ENCODE assay signal across 1 cellular context in the genomic region with DNA sequence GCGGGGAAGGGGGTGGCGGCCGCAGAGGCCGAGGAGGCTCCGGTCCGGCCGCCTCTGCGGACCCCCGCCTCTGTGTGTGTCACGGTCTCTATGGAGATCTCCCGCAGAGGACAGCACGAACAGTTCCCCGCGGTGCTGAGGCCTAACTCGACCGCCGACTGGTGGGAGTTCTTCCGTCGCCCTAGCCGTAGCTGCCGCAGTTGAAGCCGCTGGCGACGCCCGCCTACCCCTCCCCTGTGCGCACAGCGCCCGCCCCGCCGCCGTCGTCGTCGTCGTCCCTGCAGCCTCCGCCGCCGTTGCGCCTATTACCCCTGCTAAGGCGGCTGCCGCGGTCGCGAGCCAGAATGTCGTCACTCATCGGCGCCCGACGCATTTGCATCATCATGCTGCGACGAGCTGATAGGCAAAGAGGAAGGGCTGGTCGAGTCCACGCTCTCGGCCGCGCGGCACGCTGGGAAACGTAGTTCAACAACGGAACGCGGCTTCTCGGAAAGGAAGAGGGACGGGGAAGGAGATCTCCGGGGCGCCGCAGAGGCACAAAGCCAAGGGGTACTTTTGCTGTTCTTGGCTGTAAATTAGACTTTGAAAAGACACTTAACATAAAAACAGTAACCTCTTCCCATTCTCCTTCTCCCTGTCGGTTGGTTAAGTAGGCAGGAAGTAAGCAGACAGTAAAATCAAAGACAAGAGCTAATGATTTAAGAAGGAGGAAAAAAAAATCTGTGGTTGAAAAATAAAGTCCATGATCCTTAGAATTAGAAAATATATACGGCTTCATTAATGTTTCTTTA.
TF ChIP-seq lines count a peak whose summit lies in the region.

A gene (minus strand): TSS at position 346 of the 791 bp plus-strand sequence. CDS start 538 bp downstream, outside the sequence.

TF ChIP-seq in GM12878, 131 proteins besides CTCF, POLR2A, EP300 and RAD21 (continued from another document and continues in another):
- TF ChIP-seq, protein P1, sequence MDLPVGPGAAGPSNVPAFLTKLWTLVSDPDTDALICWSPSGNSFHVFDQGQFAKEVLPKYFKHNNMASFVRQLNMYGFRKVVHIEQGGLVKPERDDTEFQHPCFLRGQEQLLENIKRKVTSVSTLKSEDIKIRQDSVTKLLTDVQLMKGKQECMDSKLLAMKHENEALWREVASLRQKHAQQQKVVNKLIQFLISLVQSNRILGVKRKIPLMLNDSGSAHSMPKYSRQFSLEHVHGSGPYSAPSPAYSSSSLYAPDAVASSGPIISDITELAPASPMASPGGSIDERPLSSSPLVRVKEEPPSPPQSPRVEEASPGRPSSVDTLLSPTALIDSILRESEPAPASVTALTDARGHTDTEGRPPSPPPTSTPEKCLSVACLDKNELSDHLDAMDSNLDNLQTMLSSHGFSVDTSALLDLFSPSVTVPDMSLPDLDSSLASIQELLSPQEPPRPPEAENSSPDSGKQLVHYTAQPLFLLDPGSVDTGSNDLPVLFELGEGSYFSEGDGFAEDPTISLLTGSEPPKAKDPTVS (IDR thresholded peaks at IDR 0.05; ENCODE audit: low read depth, low read length): peak; percentile 40; the same call in 1 of the 2 replicates
- peak; percentile 72 to 89; a peak in 3 of 4 replicates for TF ChIP-seq BHLHE40 (IDR thresholded peaks at IDR 0.05; ENCODE audit: borderline replicate concordance in 1 of 2, low read depth in 2 of 2, low read length in 1 of 2)
- TF ChIP-seq IKZF2 (IDR thresholded peaks at IDR 0.05): no peak
- TF ChIP-seq, protein P2, sequence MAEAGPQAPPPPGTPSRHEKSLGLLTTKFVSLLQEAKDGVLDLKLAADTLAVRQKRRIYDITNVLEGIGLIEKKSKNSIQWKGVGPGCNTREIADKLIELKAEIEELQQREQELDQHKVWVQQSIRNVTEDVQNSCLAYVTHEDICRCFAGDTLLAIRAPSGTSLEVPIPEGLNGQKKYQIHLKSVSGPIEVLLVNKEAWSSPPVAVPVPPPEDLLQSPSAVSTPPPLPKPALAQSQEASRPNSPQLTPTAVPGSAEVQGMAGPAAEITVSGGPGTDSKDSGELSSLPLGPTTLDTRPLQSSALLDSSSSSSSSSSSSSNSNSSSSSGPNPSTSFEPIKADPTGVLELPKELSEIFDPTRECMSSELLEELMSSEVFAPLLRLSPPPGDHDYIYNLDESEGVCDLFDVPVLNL (IDR thresholded peaks at IDR 0.05; ENCODE audit: low read depth, low read length): 0 out of 2 replicates have a peak, but pooled peaks have one; percentile 57
- TF ChIP-seq CEBPB (IDR thresholded peaks at IDR 0.05; ENCODE audit: borderline replicate concordance in 1 of 2, low read depth in 2 of 2, low read length in 2 of 2): 0 out of 4 replicates have a peak, but pooled peaks of 1 of the 2 experiments have one; percentile 13
- TF ChIP-seq ATF7 (IDR thresholded peaks at IDR 0.05; ENCODE audit: low read depth): peak; percentile 85
- TF ChIP-seq, protein P3, sequence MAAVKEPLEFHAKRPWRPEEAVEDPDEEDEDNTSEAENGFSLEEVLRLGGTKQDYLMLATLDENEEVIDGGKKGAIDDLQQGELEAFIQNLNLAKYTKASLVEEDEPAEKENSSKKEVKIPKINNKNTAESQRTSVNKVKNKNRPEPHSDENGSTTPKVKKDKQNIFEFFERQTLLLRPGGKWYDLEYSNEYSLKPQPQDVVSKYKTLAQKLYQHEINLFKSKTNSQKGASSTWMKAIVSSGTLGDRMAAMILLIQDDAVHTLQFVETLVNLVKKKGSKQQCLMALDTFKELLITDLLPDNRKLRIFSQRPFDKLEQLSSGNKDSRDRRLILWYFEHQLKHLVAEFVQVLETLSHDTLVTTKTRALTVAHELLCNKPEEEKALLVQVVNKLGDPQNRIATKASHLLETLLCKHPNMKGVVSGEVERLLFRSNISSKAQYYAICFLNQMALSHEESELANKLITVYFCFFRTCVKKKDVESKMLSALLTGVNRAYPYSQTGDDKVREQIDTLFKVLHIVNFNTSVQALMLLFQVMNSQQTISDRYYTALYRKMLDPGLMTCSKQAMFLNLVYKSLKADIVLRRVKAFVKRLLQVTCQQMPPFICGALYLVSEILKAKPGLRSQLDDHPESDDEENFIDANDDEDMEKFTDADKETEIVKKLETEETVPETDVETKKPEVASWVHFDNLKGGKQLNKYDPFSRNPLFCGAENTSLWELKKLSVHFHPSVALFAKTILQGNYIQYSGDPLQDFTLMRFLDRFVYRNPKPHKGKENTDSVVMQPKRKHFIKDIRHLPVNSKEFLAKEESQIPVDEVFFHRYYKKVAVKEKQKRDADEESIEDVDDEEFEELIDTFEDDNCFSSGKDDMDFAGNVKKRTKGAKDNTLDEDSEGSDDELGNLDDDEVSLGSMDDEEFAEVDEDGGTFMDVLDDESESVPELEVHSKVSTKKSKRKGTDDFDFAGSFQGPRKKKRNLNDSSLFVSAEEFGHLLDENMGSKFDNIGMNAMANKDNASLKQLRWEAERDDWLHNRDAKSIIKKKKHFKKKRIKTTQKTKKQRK (IDR thresholded peaks at IDR 0.05; ENCODE audit: low read depth, low read length): no peak
- TF ChIP-seq, protein P4, sequence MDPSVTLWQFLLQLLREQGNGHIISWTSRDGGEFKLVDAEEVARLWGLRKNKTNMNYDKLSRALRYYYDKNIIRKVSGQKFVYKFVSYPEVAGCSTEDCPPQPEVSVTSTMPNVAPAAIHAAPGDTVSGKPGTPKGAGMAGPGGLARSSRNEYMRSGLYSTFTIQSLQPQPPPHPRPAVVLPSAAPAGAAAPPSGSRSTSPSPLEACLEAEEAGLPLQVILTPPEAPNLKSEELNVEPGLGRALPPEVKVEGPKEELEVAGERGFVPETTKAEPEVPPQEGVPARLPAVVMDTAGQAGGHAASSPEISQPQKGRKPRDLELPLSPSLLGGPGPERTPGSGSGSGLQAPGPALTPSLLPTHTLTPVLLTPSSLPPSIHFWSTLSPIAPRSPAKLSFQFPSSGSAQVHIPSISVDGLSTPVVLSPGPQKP (IDR thresholded peaks at IDR 0.05; ENCODE audit: low read depth, low read length): peak; percentile 79
- TF ChIP-seq KAT2A (conservative IDR thresholded peaks at IDR 0.05; ENCODE audit: control insufficient read depth, low read depth, low read length): no peak
- TF ChIP-seq GABPA (IDR thresholded peaks at IDR 0.05; ENCODE audit: low read depth): peak; percentile 98
- TF ChIP-seq, protein P5, sequence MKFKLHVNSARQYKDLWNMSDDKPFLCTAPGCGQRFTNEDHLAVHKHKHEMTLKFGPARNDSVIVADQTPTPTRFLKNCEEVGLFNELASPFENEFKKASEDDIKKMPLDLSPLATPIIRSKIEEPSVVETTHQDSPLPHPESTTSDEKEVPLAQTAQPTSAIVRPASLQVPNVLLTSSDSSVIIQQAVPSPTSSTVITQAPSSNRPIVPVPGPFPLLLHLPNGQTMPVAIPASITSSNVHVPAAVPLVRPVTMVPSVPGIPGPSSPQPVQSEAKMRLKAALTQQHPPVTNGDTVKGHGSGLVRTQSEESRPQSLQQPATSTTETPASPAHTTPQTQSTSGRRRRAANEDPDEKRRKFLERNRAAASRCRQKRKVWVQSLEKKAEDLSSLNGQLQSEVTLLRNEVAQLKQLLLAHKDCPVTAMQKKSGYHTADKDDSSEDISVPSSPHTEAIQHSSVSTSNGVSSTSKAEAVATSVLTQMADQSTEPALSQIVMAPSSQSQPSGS (IDR thresholded peaks at IDR 0.05; ENCODE audit: low read length): no peak
- 0 out of 2 replicates have a peak, but pooled peaks have one; percentile 74 for TF ChIP-seq CHD1 (IDR thresholded peaks at IDR 0.05; ENCODE audit: low read depth, low read length)
- TF ChIP-seq ZNF207 (IDR thresholded peaks at IDR 0.05; ENCODE audit: borderline replicate concordance): peak; percentile 98; the same call in 1 of the 2 replicates
- TF ChIP-seq SMAD5 (IDR thresholded peaks at IDR 0.05; ENCODE audit: low read depth): peak; percentile 90
- TF ChIP-seq PML (IDR thresholded peaks at IDR 0.05; ENCODE audit: low read length): peak; percentile 81
- peak; percentile 96; the same call in 1 of the 2 replicates for TF ChIP-seq STAT1 (conservative IDR thresholded peaks at IDR 0.05)
- TF ChIP-seq SREBF1 (IDR thresholded peaks at IDR 0.05; ENCODE audit: low read length): peak; percentile 89
- TF ChIP-seq ZNF274 (IDR thresholded peaks at IDR 0.05; ENCODE audit: insufficient read depth, insufficient read length): no peak
- TF ChIP-seq, protein P6, sequence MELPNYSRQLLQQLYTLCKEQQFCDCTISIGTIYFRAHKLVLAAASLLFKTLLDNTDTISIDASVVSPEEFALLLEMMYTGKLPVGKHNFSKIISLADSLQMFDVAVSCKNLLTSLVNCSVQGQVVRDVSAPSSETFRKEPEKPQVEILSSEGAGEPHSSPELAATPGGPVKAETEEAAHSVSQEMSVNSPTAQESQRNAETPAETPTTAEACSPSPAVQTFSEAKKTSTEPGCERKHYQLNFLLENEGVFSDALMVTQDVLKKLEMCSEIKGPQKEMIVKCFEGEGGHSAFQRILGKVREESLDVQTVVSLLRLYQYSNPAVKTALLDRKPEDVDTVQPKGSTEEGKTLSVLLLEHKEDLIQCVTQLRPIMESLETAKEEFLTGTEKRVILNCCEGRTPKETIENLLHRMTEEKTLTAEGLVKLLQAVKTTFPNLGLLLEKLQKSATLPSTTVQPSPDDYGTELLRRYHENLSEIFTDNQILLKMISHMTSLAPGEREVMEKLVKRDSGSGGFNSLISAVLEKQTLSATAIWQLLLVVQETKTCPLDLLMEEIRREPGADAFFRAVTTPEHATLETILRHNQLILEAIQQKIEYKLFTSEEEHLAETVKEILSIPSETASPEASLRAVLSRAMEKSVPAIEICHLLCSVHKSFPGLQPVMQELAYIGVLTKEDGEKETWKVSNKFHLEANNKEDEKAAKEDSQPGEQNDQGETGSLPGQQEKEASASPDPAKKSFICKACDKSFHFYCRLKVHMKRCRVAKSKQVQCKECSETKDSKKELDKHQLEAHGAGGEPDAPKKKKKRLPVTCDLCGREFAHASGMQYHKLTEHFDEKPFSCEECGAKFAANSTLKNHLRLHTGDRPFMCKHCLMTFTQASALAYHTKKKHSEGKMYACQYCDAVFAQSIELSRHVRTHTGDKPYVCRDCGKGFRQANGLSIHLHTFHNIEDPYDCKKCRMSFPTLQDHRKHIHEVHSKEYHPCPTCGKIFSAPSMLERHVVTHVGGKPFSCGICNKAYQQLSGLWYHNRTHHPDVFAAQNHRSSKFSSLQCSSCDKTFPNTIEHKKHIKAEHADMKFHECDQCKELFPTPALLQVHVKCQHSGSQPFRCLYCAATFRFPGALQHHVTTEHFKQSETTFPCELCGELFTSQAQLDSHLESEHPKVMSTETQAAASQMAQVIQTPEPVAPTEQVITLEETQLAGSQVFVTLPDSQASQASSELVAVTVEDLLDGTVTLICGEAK (IDR thresholded peaks at IDR 0.05; ENCODE audit: borderline replicate concordance): peak; percentile 98
- TF ChIP-seq, protein P7, sequence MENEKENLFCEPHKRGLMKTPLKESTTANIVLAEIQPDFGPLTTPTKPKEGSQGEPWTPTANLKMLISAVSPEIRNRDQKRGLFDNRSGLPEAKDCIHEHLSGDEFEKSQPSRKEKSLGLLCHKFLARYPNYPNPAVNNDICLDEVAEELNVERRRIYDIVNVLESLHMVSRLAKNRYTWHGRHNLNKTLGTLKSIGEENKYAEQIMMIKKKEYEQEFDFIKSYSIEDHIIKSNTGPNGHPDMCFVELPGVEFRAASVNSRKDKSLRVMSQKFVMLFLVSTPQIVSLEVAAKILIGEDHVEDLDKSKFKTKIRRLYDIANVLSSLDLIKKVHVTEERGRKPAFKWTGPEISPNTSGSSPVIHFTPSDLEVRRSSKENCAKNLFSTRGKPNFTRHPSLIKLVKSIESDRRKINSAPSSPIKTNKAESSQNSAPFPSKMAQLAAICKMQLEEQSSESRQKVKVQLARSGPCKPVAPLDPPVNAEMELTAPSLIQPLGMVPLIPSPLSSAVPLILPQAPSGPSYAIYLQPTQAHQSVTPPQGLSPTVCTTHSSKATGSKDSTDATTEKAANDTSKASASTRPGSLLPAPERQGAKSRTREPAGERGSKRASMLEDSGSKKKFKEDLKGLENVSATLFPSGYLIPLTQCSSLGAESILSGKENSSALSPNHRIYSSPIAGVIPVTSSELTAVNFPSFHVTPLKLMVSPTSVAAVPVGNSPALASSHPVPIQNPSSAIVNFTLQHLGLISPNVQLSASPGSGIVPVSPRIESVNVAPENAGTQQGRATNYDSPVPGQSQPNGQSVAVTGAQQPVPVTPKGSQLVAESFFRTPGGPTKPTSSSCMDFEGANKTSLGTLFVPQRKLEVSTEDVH (IDR thresholded peaks at IDR 0.05; ENCODE audit: low read depth, partially characterized antibody): peak; percentile 86
- TF ChIP-seq CBX5 (IDR thresholded peaks at IDR 0.05; ENCODE audit: low read depth): no peak
- TF ChIP-seq CHD2 (IDR thresholded peaks at IDR 0.05; ENCODE audit: borderline replicate concordance, low read depth, low read length): peak; percentile 84
- TF ChIP-seq, protein P8, sequence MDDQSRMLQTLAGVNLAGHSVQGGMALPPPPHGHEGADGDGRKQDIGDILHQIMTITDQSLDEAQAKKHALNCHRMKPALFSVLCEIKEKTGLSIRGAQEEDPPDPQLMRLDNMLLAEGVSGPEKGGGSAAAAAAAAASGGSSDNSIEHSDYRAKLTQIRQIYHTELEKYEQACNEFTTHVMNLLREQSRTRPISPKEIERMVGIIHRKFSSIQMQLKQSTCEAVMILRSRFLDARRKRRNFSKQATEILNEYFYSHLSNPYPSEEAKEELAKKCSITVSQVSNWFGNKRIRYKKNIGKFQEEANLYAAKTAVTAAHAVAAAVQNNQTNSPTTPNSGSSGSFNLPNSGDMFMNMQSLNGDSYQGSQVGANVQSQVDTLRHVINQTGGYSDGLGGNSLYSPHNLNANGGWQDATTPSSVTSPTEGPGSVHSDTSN (IDR thresholded peaks at IDR 0.05; ENCODE audit: insufficient replicate concordance, low read depth, low read length): peak; percentile 17
- TF ChIP-seq, protein P9, sequence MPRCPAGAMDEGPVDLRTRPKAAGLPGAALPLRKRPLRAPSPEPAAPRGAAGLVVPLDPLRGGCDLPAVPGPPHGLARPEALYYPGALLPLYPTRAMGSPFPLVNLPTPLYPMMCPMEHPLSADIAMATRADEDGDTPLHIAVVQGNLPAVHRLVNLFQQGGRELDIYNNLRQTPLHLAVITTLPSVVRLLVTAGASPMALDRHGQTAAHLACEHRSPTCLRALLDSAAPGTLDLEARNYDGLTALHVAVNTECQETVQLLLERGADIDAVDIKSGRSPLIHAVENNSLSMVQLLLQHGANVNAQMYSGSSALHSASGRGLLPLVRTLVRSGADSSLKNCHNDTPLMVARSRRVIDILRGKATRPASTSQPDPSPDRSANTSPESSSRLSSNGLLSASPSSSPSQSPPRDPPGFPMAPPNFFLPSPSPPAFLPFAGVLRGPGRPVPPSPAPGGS (IDR thresholded peaks at IDR 0.05; ENCODE audit: borderline replicate concordance, insufficient read depth, low read depth, low read length, poor library complexity, severe bottlenecking): no peak
- no peak for TF ChIP-seq ZSCAN29 (IDR thresholded peaks at IDR 0.05)
- peak; percentile 100 for TF ChIP-seq HCFC1 (IDR thresholded peaks at IDR 0.05; ENCODE audit: low read length)
- 0 out of 2 replicates have a peak, but pooled peaks have one; percentile 47 for TF ChIP-seq MEF2A (IDR thresholded peaks at IDR 0.05; ENCODE audit: insufficient read depth, low read depth, low read length)
- TF ChIP-seq, protein P10, sequence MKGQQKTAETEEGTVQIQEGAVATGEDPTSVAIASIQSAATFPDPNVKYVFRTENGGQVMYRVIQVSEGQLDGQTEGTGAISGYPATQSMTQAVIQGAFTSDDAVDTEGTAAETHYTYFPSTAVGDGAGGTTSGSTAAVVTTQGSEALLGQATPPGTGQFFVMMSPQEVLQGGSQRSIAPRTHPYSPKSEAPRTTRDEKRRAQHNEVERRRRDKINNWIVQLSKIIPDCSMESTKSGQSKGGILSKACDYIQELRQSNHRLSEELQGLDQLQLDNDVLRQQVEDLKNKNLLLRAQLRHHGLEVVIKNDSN (IDR thresholded peaks at IDR 0.05; ENCODE audit: borderline replicate concordance, extremely low read length, insufficient read depth, low read depth, low read length): peak; percentile 4
- peak; percentile 94 for TF ChIP-seq SIX5 (IDR thresholded peaks at IDR 0.05; ENCODE audit: low read depth, low read length, severe bottlenecking)
